13 cellular contexts compared by ENCODE assay signal in genomic region chr4:15336410-15337184, GRCh38.
DNase-seq lines count a peak whose midpoint lies in the region; ATAC-seq and TF ChIP-seq lines count a peak whose summit lies in the region.
"Had no signal": no experiment of that assay in that cellular context is flagged by ENCODE, and none has a peak within 500 bp of the region (broad histone marks: within the 10 kb centered on the region; RNA-seq: fewer than 3 reads in every experiment).

No MANE protein-coding gene starts in this region.

- H3K9me3 ChIP-seq in A673 (ENCODE audit: low read depth, low read length, poor library complexity, severe bottlenecking), result no peaks in the 10 kb centered on the region
- H3K9me3 ChIP-seq: A549 had no signal

- no peaks in the 10 kb centered on the region for H3K27me3 ChIP-seq in A673 (replicated peaks; ENCODE audit: insufficient read depth, low read depth, low read length, poor library complexity)

- POLR2A ChIA-PET in A673 (lab: Charles Lee; ENCODE audit: low non-redundant PET), result no interaction called here

- intact Hi-C loops in A673 (cut with micrococcal nuclease; ENCODE audit: unreplicated experiment), result no loop called here

- CTCF ChIA-PET in A673 (lab: Charles Lee), result no interaction called here

- peaks cover 21% of the 10 kb centered on the region for H3K4me1 ChIP-seq in A673 (ENCODE audit: insufficient read depth, low read length, poor library complexity, severe bottlenecking)
- H3K4me1 ChIP-seq: A549 had no signal

- no peak for ATAC-seq in HG02970 (IDR thresholded peaks at IDR 0.05; ENCODE audit: low FRiP score, unreplicated experiment)
- ATAC-seq: A549; activated CD8-positive, alpha-beta T cell treated with anti-CD3 and anti-CD28 coated beads for 36 hours had no signal

- DNase-seq in A673 (ENCODE audit: low spot score), result peak; percentile 83
- DNase-seq in HK-2 (ENCODE audit: unreplicated experiment), result peak; percentile 53
- DNase-seq in astrocyte of the hippocampus (ENCODE audit: low read depth, low spot score), result peak; percentile 86
- DNase-seq in iris pigment epithelial cell (ENCODE audit: low read depth), result peak; percentile 88
- no peak for DNase-seq in middle frontal gyrus (ENCODE audit: extremely low spot score, low spot score)
- no peak for DNase-seq in stimulated activated CD4-positive, alpha-beta T cell treated with anti-CD3 and anti-CD28 coated beads, Interleukin-15, amount 100 ng/mL, for 24 hours
- DNase-seq in SW 1271 (lab: John Stamatoyannopoulos, UW), result no peak
- DNase-seq: activated CD8-positive, alpha-beta T cell treated with anti-CD3 and anti-CD28 coated beads for 36 hours; activated naive CD4-positive, alpha-beta T cell treated with Interleukin-2 at 50 U/mL for 16 hours; KG1; NCI-H510A treated with DMSO at 0.1 percent for 48 hours had no signal

- no peak overlapping the region for H3K27ac ChIP-seq in A673 (ENCODE audit: low read depth, low read length, poor library complexity, severe bottlenecking)
- H3K27ac ChIP-seq: A549 had no signal

- H3K36me3 ChIP-seq in A673 (ENCODE audit: insufficient read depth, low read length, poor library complexity, severe bottlenecking), result no peaks in the 10 kb centered on the region

- BruUV-seq in A673 (replicated peaks; lab: Mats Ljungman, UMichigan), result no TSS peak

- H3K4me3 ChIP-seq in A673 (ENCODE audit: low read depth, low read length, poor library complexity, severe bottlenecking), result no peak overlapping the region
- H3K4me3 ChIP-seq: A549 had no signal

- TF ChIP-seq CTCF in A673 (conservative IDR thresholded peaks at IDR 0.05; ENCODE audit: low read depth, low read length), result no peak

Comparison
In these comparisons a context has a peak if more than half of its experiments do, and no peak if none do; other contexts are left out.
1. DNase-seq: peak in A673 (single experiment), HK-2 (single experiment), astrocyte of the hippocampus (single experiment) and iris pigment epithelial cell (single experiment); none in middle frontal gyrus (single experiment), stimulated activated CD4-positive, alpha-beta T cell treated with anti-CD3 and anti-CD28 coated beads, Interleukin-15, amount 100 ng/mL, for 24 hours (single experiment) and SW 1271 (0 of 2).